33 cellular contexts compared by ENCODE assay signal in the genomic region with DNA sequence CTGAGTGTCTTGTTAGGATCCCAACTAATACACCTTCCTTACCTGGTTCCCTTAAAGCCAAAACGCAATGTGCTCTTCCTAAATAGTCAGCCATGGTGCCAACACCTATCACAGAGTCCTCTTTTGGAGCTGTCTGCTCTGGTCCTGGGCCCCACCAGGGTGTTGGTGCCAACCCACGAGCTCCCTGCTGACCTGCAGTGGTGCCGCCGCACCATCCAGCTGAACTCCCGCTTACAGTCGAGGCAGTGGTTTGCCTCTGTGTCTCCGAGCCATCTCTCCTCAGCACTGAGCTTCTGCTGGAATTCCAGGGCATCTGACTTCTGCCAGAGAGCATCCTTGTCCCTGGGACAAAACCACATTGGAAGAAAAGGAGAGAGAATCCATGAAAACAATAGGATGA. TPM values are rescaled to one million over a fixed set of nuclear protein-coding genes. Genes with fewer than 3 reads are reported as not detected.
A peak's percentile ranks its signal among the peaks of the same experiment; 100 is the strongest.
DNase-seq lines count a peak whose midpoint lies in the region; ATAC-seq and TF ChIP-seq lines count a peak whose summit lies in the region.
"Had no signal": no experiment of that assay in that cellular context is flagged by ENCODE, and none has a peak within 500 bp of the region (broad histone marks: within the 10 kb centered on the region; RNA-seq: fewer than 3 reads in every experiment).

No MANE protein-coding gene starts in this region.

- intact Hi-C loops in activated T-helper 2 cell treated with anti-CD3 and anti-CD28 coated beads, Interferon-gamma antibody, Interleukin-2, Interleukin-4, amounts not matched to agents 10 μg/mL and 5 μg/mL and 100 μg/mL, durations not matched to agents 14 hours and 24 hours and 36 hours (cut with micrococcal nuclease): no loop called here
- intact Hi-C loops in natural killer cell (cut with micrococcal nuclease): loop anchor here (5.0 kb wide), 1 partner anchor 33 kb away; no protein-coding TSS in a partner anchor
- intact Hi-C loops in stomach (cut with DNase I; ENCODE audit: low total_unique reads): no loop called here
- intact Hi-C loops in posterior vena cava (cut with DNase I): no loop called here

- no peak overlapping the region for H3K4me3 ChIP-seq in stomach
- H3K4me3 ChIP-seq: BLaER1 treated with 17β-estradiol and CSF1 and Interleukin-3, amounts not matched to agents 10 nM and 100 nM; mucosa of descending colon; ovary; PC-9 had no signal

- H3K4me3 Mint-ChIP-seq in activated T-helper 2 cell treated with anti-CD3 and anti-CD28 coated beads, Interferon-gamma antibody, Interleukin-2, Interleukin-4, amounts not matched to agents 10 μg/mL and 5 μg/mL and 100 μg/mL, durations not matched to agents 14 hours and 24 hours and 36 hours (ENCODE audit: low read depth): no peak overlapping the region
- H3K4me3 Mint-ChIP-seq in natural killer cell: no peak overlapping the region
- H3K4me3 Mint-ChIP-seq: activated naive CD8-positive, alpha-beta T cell; T-helper 17 cell had no signal

- peak overlapping the region; percentile 40 for H3K27ac Mint-ChIP-seq in activated T-helper 2 cell treated with anti-CD3 and anti-CD28 coated beads, Interferon-gamma antibody, Interleukin-2, Interleukin-4, amounts not matched to agents 10 μg/mL and 5 μg/mL and 100 μg/mL, durations not matched to agents 14 hours and 24 hours and 36 hours
- H3K27ac Mint-ChIP-seq in natural killer cell: peak overlapping the region; percentile 57 to 84
- H3K27ac Mint-ChIP-seq: activated naive CD8-positive, alpha-beta T cell had no signal

- H3K36me3 Mint-ChIP-seq in activated T-helper 2 cell treated with anti-CD3 and anti-CD28 coated beads, Interferon-gamma antibody, Interleukin-2, Interleukin-4, amounts not matched to agents 10 μg/mL and 5 μg/mL and 100 μg/mL, durations not matched to agents 14 hours and 24 hours and 36 hours (ENCODE audit: low read depth): peaks cover 96% of the 10 kb centered on the region
- peaks cover 42% of the 10 kb centered on the region for H3K36me3 Mint-ChIP-seq in natural killer cell

- no peak for TF ChIP-seq POLR2A in stomach (IDR thresholded peaks at IDR 0.05)

- TF ChIP-seq CTCF in natural killer cell (IDR thresholded peaks at IDR 0.05) (no peak), stomach (IDR thresholded peaks at IDR 0.05) (no peak)

- no peaks in the 10 kb centered on the region for H3K9me3 ChIP-seq in stomach
- H3K9me3 ChIP-seq: BLaER1 treated with 17β-estradiol and CSF1 and Interleukin-3, amounts not matched to agents 10 nM and 100 nM; Caco-2; mucosa of descending colon; ovary had no signal

- H3K27me3 ChIP-seq in stomach: no peaks in the 10 kb centered on the region
- H3K27me3 ChIP-seq: BLaER1 treated with 17β-estradiol and CSF1 and Interleukin-3, amounts not matched to agents 10 nM and 100 nM; foreskin keratinocyte; ovary had no signal

- H3K9me3 Mint-ChIP-seq in activated T-helper 2 cell treated with anti-CD3 and anti-CD28 coated beads, Interferon-gamma antibody, Interleukin-2, Interleukin-4, amounts not matched to agents 10 μg/mL and 5 μg/mL and 100 μg/mL, durations not matched to agents 14 hours and 24 hours and 36 hours: peaks cover 4% of the 10 kb centered on the region
- H3K9me3 Mint-ChIP-seq in natural killer cell: no peaks in the 10 kb centered on the region

- peak overlapping the region in 3 of 5 donors; percentile 24 to 53 (median 52) for H3K27ac ChIP-seq in stomach
- H3K27ac ChIP-seq: 22Rv1; BLaER1 treated with 17β-estradiol and CSF1 and Interleukin-3, amounts not matched to agents 10 nM and 100 nM; foreskin keratinocyte; ovary; PC-9 had no signal

- no peak for ATAC-seq in activated CD4-positive, CD25-positive, alpha-beta regulatory T cell treated with anti-CD3 and anti-CD28 coated beads, Interleukin-2, amount 50 U/mL, for 24 hours
- ATAC-seq in natural killer cell (no peak), HG03175 (IDR thresholded peaks at IDR 0.05; ENCODE audit: unreplicated experiment) (no peak)
- ATAC-seq: foreskin keratinocyte, HCT116, SK-N-SH treated with all-trans-retinoic acid at 6 μM for 48 hours, T-helper 17 cell had no signal

- 91 to 96% (median 92%) methylated on average over 7 of the region's 7 CpGs for WGBS in stomach, 5 donors

- peaks cover 38% of the 10 kb centered on the region for H3K4me1 Mint-ChIP-seq in activated T-helper 2 cell treated with anti-CD3 and anti-CD28 coated beads, Interferon-gamma antibody, Interleukin-2, Interleukin-4, amounts not matched to agents 10 μg/mL and 5 μg/mL and 100 μg/mL, durations not matched to agents 14 hours and 24 hours and 36 hours (ENCODE audit: low read depth)
- peaks cover 21 to 24% of the 10 kb centered on the region in 2 donors for H3K4me1 Mint-ChIP-seq in natural killer cell

- H3K27me3 Mint-ChIP-seq in activated T-helper 2 cell treated with anti-CD3 and anti-CD28 coated beads, Interferon-gamma antibody, Interleukin-2, Interleukin-4, amounts not matched to agents 10 μg/mL and 5 μg/mL and 100 μg/mL, durations not matched to agents 14 hours and 24 hours and 36 hours (ENCODE audit: low read depth): no peaks in the 10 kb centered on the region
- H3K27me3 Mint-ChIP-seq in natural killer cell (ENCODE audit: low read depth in 2 of 2): no peaks in the 10 kb centered on the region
- H3K27me3 Mint-ChIP-seq: activated naive CD8-positive, alpha-beta T cell; T-helper 17 cell had no signal

- peak; percentile 8 for DNase-seq in activated CD4-positive, CD25-positive, alpha-beta regulatory T cell treated with anti-CD3 and anti-CD28 coated beads, Interleukin-2, amount 50 U/mL, for 72 hours
- no peak for DNase-seq in activated T-helper 2 cell treated with anti-CD3 and anti-CD28 coated beads, Interferon-gamma antibody, Interleukin-2, Interleukin-4, amounts not matched to agents 10 μg/mL and 5 μg/mL and 100 μg/mL, durations not matched to agents 14 hours and 24 hours and 36 hours (ENCODE audit: low spot score)
- DNase-seq in natural killer cell: no peak
- DNase-seq in stomach: no peak
- DNase-seq in posterior vena cava (ENCODE audit: low spot score): no peak
- DNase-seq in HPDE6-E6E7 (ENCODE audit: extremely low spot score): no peak
- DNase-seq: activated CD4-positive, alpha-beta T cell treated with anti-CD3 and anti-CD28 coated beads, Interleukin-2, amount 50 U/mL, for 48 hours; activated CD4-positive, CD25-positive, alpha-beta regulatory T cell; activated CD8-positive, alpha-beta memory T cell treated with anti-CD3 and anti-CD28 coated beads, Interleukin-2, amount 50 U/mL, for 48 hours; Caco-2; foreskin keratinocyte; mucosa of descending colon; NCI-H1436 treated with DMSO at 0.1 percent for 48 hours; NCI-H345; NCI-H69; ovary; PC-9; retina; stimulated activated CD4-positive, alpha-beta T cell treated with anti-CD3 and anti-CD28 coated beads, Interleukin-2, amount 100 ng/mL, for 48 hours; T-helper 17 cell; trophoblast cell had no signal

- no peak for TF ChIP-seq EP300 in stomach (IDR thresholded peaks at IDR 0.05)

- H3K4me1 ChIP-seq in stomach: no peaks in the 10 kb centered on the region
- H3K4me1 ChIP-seq: Caco-2, foreskin keratinocyte had no signal

- peaks cover 88 to 100% (median 99%) of the 10 kb centered on the region in 4 donors for H3K36me3 ChIP-seq in stomach
- H3K36me3 ChIP-seq: ovary had no signal

RNA-seq across cellular contexts. Expression of a gene that starts 15.9 kb away (rescaled TPM):
- 9.3 and 10.7 TPM in 2 replicates for total RNA-seq in activated T-helper 2 cell treated with anti-CD3 and anti-CD28 coated beads, Interferon-gamma antibody, Interleukin-2, Interleukin-4, amounts not matched to agents 10 μg/mL and 5 μg/mL and 100 μg/mL, durations not matched to agents 14 hours and 24 hours and 36 hours
- total RNA-seq in natural killer cell: 1 to 10 TPM in 2 of 3 donors, under 1 TPM in 1; 0.95 to 2.1 (median 1.7) TPM
- 10 to 100 TPM in 1 of 5 donors, 1 to 10 TPM in 1, not detected in 3; 1.1 to 14.8 TPM for total RNA-seq in stomach
- 1 to 10 TPM in 1 of 3 donors, under 1 TPM in 2; 0.31 to 3.2 (median 0.70) TPM for polyA plus RNA-seq in stomach
- under 1 TPM; 0.42 to 0.76 TPM for total RNA-seq in posterior vena cava
- total RNA-seq: Caco-2, foreskin keratinocyte, HepG2, kidney epithelial cell, LHCN-M2, lung microvascular endothelial cell had no signal
- polyA plus RNA-seq: foreskin keratinocyte, HepG2, neural cell had no signal

RNA-seq across cellular contexts. Expression of a gene that starts 36.4 kb away (rescaled TPM):
- 19.6 and 20.2 TPM in 2 replicates for total RNA-seq in activated T-helper 2 cell treated with anti-CD3 and anti-CD28 coated beads, Interferon-gamma antibody, Interleukin-2, Interleukin-4, amounts not matched to agents 10 μg/mL and 5 μg/mL and 100 μg/mL, durations not matched to agents 14 hours and 24 hours and 36 hours
- 10 to 100 TPM; 23.0 to 28.4 (median 27.5) TPM for total RNA-seq in natural killer cell
- 10 to 100 TPM; 18.0 to 97.4 (median 39.3) TPM for total RNA-seq in stomach
- polyA plus RNA-seq in stomach: 10 to 100 TPM; 10.7 to 11.8 (median 11.3) TPM
- 10 to 100 TPM; 67.4 to 99.0 TPM for total RNA-seq in posterior vena cava
